In the genomic region with DNA sequence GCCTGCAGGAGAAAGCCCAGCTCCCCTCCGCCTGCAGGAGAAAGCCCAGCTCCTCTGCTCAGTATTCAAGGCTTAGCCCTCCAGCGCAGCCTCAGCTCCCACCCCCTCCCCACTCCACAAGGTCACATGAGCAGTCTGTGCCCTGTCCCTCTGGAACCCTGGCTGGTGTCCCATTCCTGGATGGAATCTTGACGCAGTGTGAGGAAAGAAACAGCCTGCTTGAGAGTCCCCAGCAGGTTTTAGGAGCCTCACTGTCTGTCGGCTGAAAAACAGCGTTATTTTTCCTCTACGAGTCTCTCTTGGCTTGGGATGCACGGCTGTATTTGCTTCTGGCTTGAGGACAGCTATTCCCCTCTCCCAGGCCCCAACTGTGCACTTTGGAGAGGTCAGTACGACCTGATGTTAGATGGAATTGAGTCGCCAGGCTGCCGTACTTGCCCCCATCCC, we compare ENCODE assay signal across 18 cellular contexts.
DNase-seq lines count a peak whose midpoint lies in the region; ATAC-seq and TF ChIP-seq lines count a peak whose summit lies in the region.
"Had no signal": no experiment of that assay in that cellular context is flagged by ENCODE, and none has a peak within 500 bp of the region (broad histone marks: within the 10 kb centered on the region; RNA-seq: fewer than 3 reads in every experiment).

No MANE protein-coding gene starts in this region.

- H3K4ac ChIP-seq in neuronal stem cell (ENCODE audit: low read length), result no peak overlapping the region

- H4K91ac ChIP-seq in neuronal stem cell (ENCODE audit: low read depth, low read length, poor library complexity), result no peak overlapping the region

- no CpG with 5 or more reads among the region's 10 CpGs for WGBS in neuronal stem cell (ENCODE audit: extremely low coverage in 2 of 2, insufficient read length in 2 of 2, insufficient replicate concordance in 1 of 2), 2 donors

- H2BK12ac ChIP-seq in neuronal stem cell (ENCODE audit: low read length), result no peak overlapping the region

- in situ Hi-C loops in G401 (cut with HindIII; ENCODE audit: low sequenced_read_pairs), result no loop called here

- peaks cover 0 to 14% of the 10 kb centered on the region in 2 donors for H3K4me1 ChIP-seq in right atrium auricular region
- peaks cover 11 to 14% of the 10 kb centered on the region in 2 donors for H3K4me1 ChIP-seq in neuronal stem cell (ENCODE audit: control insufficient read depth in 2 of 2, insufficient read depth in 1 of 2, low read depth in 1 of 2, low read length in 2 of 2)
- H3K4me1 ChIP-seq: A549 had no signal

- H3K36me3 ChIP-seq in right atrium auricular region (no peaks in the 10 kb centered on the region), neuronal stem cell (replicated peaks in 1 of 2; ENCODE audit: control insufficient read depth in 2 of 2, insufficient read depth in 2 of 2, low read length in 2 of 2) (no peaks in the 10 kb centered on the region)

- H3K4me3 ChIP-seq in right atrium auricular region (no peak overlapping the region), neuronal stem cell (ENCODE audit: low read length in 2 of 2) (no peak overlapping the region)
- H3K4me3 ChIP-seq: A549, GM23248 had no signal

- peak; percentile 25 for DNase-seq in G401 (ENCODE audit: low spot score)
- DNase-seq in cerebellar cortex (ENCODE audit: low spot score), result peak; percentile 15
- peak; percentile 66 for DNase-seq in right atrium auricular region (ENCODE audit: low spot score)
- DNase-seq in neuronal stem cell (ENCODE audit: low spot score), result no peak
- DNase-seq in NCI-H2107 (lab: John Stamatoyannopoulos, UW), result no peak
- DNase-seq: activated CD8-positive, alpha-beta memory T cell treated with anti-CD3 and anti-CD28 coated beads, Interleukin-2, amount 50 U/mL, for 4 hours; activated gamma-delta T cell treated with Interleukin-2 at 50 U/mL for 16 hours; aorta; erythroblast; GF-D8; GM23248; NCI-H1092; PC-3; stimulated activated naive CD4-positive, alpha-beta T cell had no signal

- H3K27me3 ChIP-seq in right atrium auricular region (no peaks in the 10 kb centered on the region), neuronal stem cell (ENCODE audit: control insufficient read depth in 3 of 3, insufficient read depth in 3 of 3, low read depth in 1 of 3, low read length in 3 of 3) (no peaks in the 10 kb centered on the region)

- H2AFZ ChIP-seq in neuronal stem cell (ENCODE audit: low read length), result peak overlapping the region; percentile 75
- H2AFZ ChIP-seq: GM23248 had no signal

- H3K9me3 ChIP-seq in right atrium auricular region, result no peaks in the 10 kb centered on the region
- H3K9me3 ChIP-seq in neuronal stem cell (replicated peaks in 1 of 2; ENCODE audit: control insufficient read depth in 2 of 2, insufficient read depth in 1 of 2, low read depth in 1 of 2, low read length in 2 of 2), result no peaks in the 10 kb centered on the region
- H3K9me3 ChIP-seq: A549 had no signal

- H3K18ac ChIP-seq in neuronal stem cell (ENCODE audit: low read length), result no peak overlapping the region

- no peak overlapping the region for H3K23ac ChIP-seq in neuronal stem cell (ENCODE audit: low read depth, low read length, poor library complexity)

- no peak overlapping the region for H3K4me2 ChIP-seq in neuronal stem cell (ENCODE audit: insufficient read depth, low read length, poor library complexity, severe bottlenecking)
- H3K4me2 ChIP-seq: A549 had no signal

- no peaks in the 10 kb centered on the region for H3K79me1 ChIP-seq in neuronal stem cell (ENCODE audit: low read depth, low read length)

- no peak overlapping the region for H2AK5ac ChIP-seq in neuronal stem cell (ENCODE audit: low read depth, low read length)

- H4K8ac ChIP-seq in neuronal stem cell (ENCODE audit: low read depth, low read length), result no peak overlapping the region

- no peak overlapping the region for H2BK15ac ChIP-seq in neuronal stem cell (ENCODE audit: low read length)

- H3K27ac ChIP-seq in right atrium auricular region (peak overlapping the region; percentile 37 to 71), neuronal stem cell (replicated peaks; ENCODE audit: low read length) (no peak overlapping the region)
- H3K27ac ChIP-seq: GM23248 had no signal

- no peak for TF ChIP-seq CTCF in right atrium auricular region (IDR thresholded peaks at IDR 0.05)

- H2BK120ac ChIP-seq in neuronal stem cell (ENCODE audit: low read depth, low read length), result no peak overlapping the region

- H2BK5ac ChIP-seq in neuronal stem cell (ENCODE audit: low read length), result no peak overlapping the region

- no peak for ATAC-seq in GM21528 (IDR thresholded peaks at IDR 0.05; ENCODE audit: low FRiP score, unreplicated experiment)
- no peak for ATAC-seq in HG03342 (IDR thresholded peaks at IDR 0.05; ENCODE audit: unreplicated experiment)
- no peak for ATAC-seq in GM18498 (IDR thresholded peaks at IDR 0.05; ENCODE audit: unreplicated experiment)
- ATAC-seq: A549, PC-3 had no signal

- no peak overlapping the region for H3K9ac ChIP-seq in neuronal stem cell (ENCODE audit: low read depth, low read length, poor library complexity)
- H3K9ac ChIP-seq: GM23248 had no signal

- H3K14ac ChIP-seq in neuronal stem cell (ENCODE audit: low read length), result no peak overlapping the region

Comparison
In these comparisons a context has a peak if more than half of its experiments do, and no peak if none do; other contexts are left out.
1. DNase-seq: peak in G401 (single experiment), cerebellar cortex (single experiment) and right atrium auricular region (single experiment); none in neuronal stem cell (single experiment) and NCI-H2107 (single experiment).